Comparison of ENCODE assay signal across 16 cellular contexts in the genomic region with DNA sequence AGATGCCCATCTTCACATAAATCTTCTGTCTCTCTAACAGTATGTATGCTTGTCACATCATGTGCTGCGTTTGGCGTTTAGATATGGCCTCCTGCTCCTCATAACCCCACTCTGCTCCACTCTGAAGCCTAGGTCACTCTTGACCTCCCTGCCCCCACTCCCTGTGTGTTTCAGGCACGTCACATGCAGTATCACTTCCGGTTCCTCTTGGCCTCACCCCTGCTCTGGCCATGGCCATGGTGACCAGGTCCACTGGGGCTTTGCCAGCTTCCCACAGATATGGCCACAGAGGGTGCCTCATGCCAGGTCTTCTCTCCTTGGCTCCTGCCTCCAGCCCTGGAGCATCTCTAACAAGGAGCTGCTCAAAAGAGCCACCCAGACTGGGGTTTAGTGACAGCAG.
DNase-seq lines count a peak whose midpoint lies in the region; ATAC-seq and TF ChIP-seq lines count a peak whose summit lies in the region.
"Had no signal": no experiment of that assay in that cellular context is flagged by ENCODE, and none has a peak within 500 bp of the region (broad histone marks: within the 10 kb centered on the region; RNA-seq: fewer than 3 reads in every experiment).

No MANE protein-coding gene starts in this region.

- peak; percentile 23 to 29 for DNase-seq in cardiac fibroblast (ENCODE audit: low read depth in 2 of 2)
- peak; percentile 61 for DNase-seq in left cardiac atrium
- no peak for DNase-seq in sciatic nerve (ENCODE audit: low spot score)
- peak; percentile 39 to 41 for DNase-seq in uterus
- no peak for DNase-seq in HuH-7.5 (ENCODE audit: low spot score)
- DNase-seq in T-helper 2 cell = no peak
- DNase-seq: activated effector memory CD4-positive, alpha-beta T cell treated with Interleukin-2 at 50 U/mL for 16 hours; DND-41; effector memory CD4-positive, alpha-beta T cell; foreskin melanocyte; NCI-H748 treated with DMSO at 0.1 percent for 48 hours; stimulated activated CD4-positive, alpha-beta T cell treated with anti-CD3 and anti-CD28 coated beads, Interleukin-15, amount 100 ng/mL, for 24 hours had no signal

- TF ChIP-seq POLR2A in uterus (IDR thresholded peaks at IDR 0.05) = no peak

- peaks cover 7 to 8% of the 10 kb centered on the region in 2 donors for H3K4me1 ChIP-seq in uterus
- H3K4me1 ChIP-seq: parathyroid adenoma had no signal

- no peak for TF ChIP-seq CTCF in cardiac fibroblast (IDR thresholded peaks at IDR 0.05; ENCODE audit: low read depth, low read length)
- no peak for TF ChIP-seq CTCF in uterus (IDR thresholded peaks at IDR 0.05)

- no peaks in the 10 kb centered on the region for H3K9me3 ChIP-seq in uterus

- peak overlapping the region; percentile 74 to 93 for H3K27ac ChIP-seq in uterus
- H3K27ac ChIP-seq: BLaER1, parathyroid adenoma had no signal

- no peaks in the 10 kb centered on the region for H3K27me3 ChIP-seq in uterus
- H3K27me3 ChIP-seq: BLaER1 had no signal

- H3K4me3 ChIP-seq in cardiac fibroblast (replicated peaks in 1 of 2; ENCODE audit: low read depth in 2 of 2, low read length in 2 of 2) (no peak overlapping the region), uterus (no peak overlapping the region)
- H3K4me3 ChIP-seq: BLaER1 had no signal

- ATAC-seq in left cardiac atrium = peak; percentile 29 to 37
- peak; percentile 15 for ATAC-seq in sciatic nerve
- no peak for ATAC-seq in HG02588 (IDR thresholded peaks at IDR 0.05; ENCODE audit: unreplicated experiment)
- ATAC-seq: WTC11 had no signal

- intact Hi-C loops in left cardiac atrium (cut with DNase I) (no loop called here), sciatic nerve (cut with DNase I) (no loop called here), uterus (cut with DNase I; ENCODE audit: low total_unique reads) (no loop called here)

- H3K36me3 ChIP-seq in uterus = no peaks in the 10 kb centered on the region
- H3K36me3 ChIP-seq: BLaER1 had no signal

Comparison
In these comparisons a context has a peak if more than half of its experiments do, and no peak if none do; other contexts are left out.
1. DNase-seq: peak in cardiac fibroblast (2 of 2), left cardiac atrium (single experiment) and uterus (2 of 2); none in sciatic nerve (single experiment), HuH-7.5 (single experiment) and T-helper 2 cell (0 of 5).